In genomic region chr2:3656762-3657691, GRCh38 we compare ENCODE assay signal across 17 cellular contexts. TPM values are rescaled to one million over a fixed set of nuclear protein-coding genes. Genes with fewer than 3 reads are reported as not detected.
DNase-seq lines count a peak whose midpoint lies in the region; TF ChIP-seq lines count a peak whose summit lies in the region.
"Had no signal": no experiment of that assay in that cellular context is flagged by ENCODE, and none has a peak within 500 bp of the region (broad histone marks: within the 10 kb centered on the region; RNA-seq: fewer than 3 reads in every experiment).

No MANE protein-coding gene starts in this region.

- H2BK12ac ChIP-seq in neuronal stem cell (ENCODE audit: low read length): peak overlapping the region; percentile 59

- no peak overlapping the region for H3K4me2 ChIP-seq in neuronal stem cell (ENCODE audit: insufficient read depth, low read length, poor library complexity, severe bottlenecking)

- no peaks in the 10 kb centered on the region for H3K27me3 ChIP-seq in neuronal stem cell (ENCODE audit: control insufficient read depth in 3 of 3, insufficient read depth in 3 of 3, low read depth in 1 of 3, low read length in 3 of 3)

- no peaks in the 10 kb centered on the region for H3K79me1 ChIP-seq in neuronal stem cell (ENCODE audit: low read depth, low read length)

- intact Hi-C loops in posterior vena cava (cut with DNase I): loop anchor here in 1 of 2 donors (1.0 kb wide), 1 partner anchor 11 kb away; no protein-coding TSS in a partner anchor

- H3K4ac ChIP-seq in neuronal stem cell (ENCODE audit: low read length): no peak overlapping the region

- no peak overlapping the region for H3K4me3 ChIP-seq in choroid plexus epithelial cell (ENCODE audit: low read depth, low read length)
- H3K4me3 ChIP-seq in neuronal stem cell (ENCODE audit: low read length in 2 of 2): no peak overlapping the region
- H3K4me3 ChIP-seq: SK-N-MC had no signal

- peak; percentile 57 for DNase-seq in GM10248 (ENCODE audit: extremely low spot score)
- peak; percentile 90 for DNase-seq in NCI-H510A (lab: John Stamatoyannopoulos, UW)
- DNase-seq in choroid plexus epithelial cell (ENCODE audit: low read depth): peak; percentile 74
- no peak for DNase-seq in neuronal stem cell (ENCODE audit: low spot score)
- no peak for DNase-seq in posterior vena cava (ENCODE audit: low spot score)
- no peak for DNase-seq in RWPE1 (ENCODE audit: low spot score)
- DNase-seq in effector CD8-positive, alpha-beta T cell (lab: John Stamatoyannopoulos, UW): no peak
- DNase-seq in GOT3 (lab: John Stamatoyannopoulos, UW): no peak
- DNase-seq: DMS153; foreskin fibroblast; mammary epithelial cell; NCI-H187; stimulated activated CD4-positive, alpha-beta T cell treated with anti-CD3 and anti-CD28 coated beads, Interleukin-12 subunit alpha, Interleukin-12 subunit beta, amount 100 ng/mL, for 4 hours; stimulated activated naive CD4-positive, alpha-beta T cell treated with Interleukin-2 at 50 U/mL for 16 hours had no signal

- no peaks in the 10 kb centered on the region for H3K36me3 ChIP-seq in neuronal stem cell (replicated peaks in 1 of 2; ENCODE audit: control insufficient read depth in 2 of 2, insufficient read depth in 2 of 2, low read length in 2 of 2)

- POLR2A ChIA-PET in GM10248 (lab: Yijun Ruan, JAX): no interaction called here
- POLR2A ChIA-PET in RWPE1 (lab: Yijun Ruan, JAX; ENCODE audit: low non-redundant PET): no interaction called here

- peaks cover 11 to 34% of the 10 kb centered on the region in 2 donors for H3K4me1 ChIP-seq in neuronal stem cell (ENCODE audit: control insufficient read depth in 2 of 2, insufficient read depth in 1 of 2, low read depth in 1 of 2, low read length in 2 of 2)

- H3K18ac ChIP-seq in neuronal stem cell (ENCODE audit: low read length): peak overlapping the region; percentile 80

- no peak overlapping the region for H3K14ac ChIP-seq in neuronal stem cell (ENCODE audit: low read length)

- H2AFZ ChIP-seq in neuronal stem cell (ENCODE audit: low read length): peak overlapping the region; percentile 72

- peaks cover 0 to 17% of the 10 kb centered on the region in 2 donors for H3K9me3 ChIP-seq in neuronal stem cell (replicated peaks in 1 of 2; ENCODE audit: control insufficient read depth in 2 of 2, insufficient read depth in 1 of 2, low read depth in 1 of 2, low read length in 2 of 2)

- peak overlapping the region; percentile 0 for H2BK15ac ChIP-seq in neuronal stem cell (ENCODE audit: low read length)

- no CpG with 5 or more reads among the region's 36 CpGs for WGBS in neuronal stem cell (ENCODE audit: extremely low coverage in 2 of 2, insufficient read length in 2 of 2, insufficient replicate concordance in 1 of 2), 2 donors

- H4K8ac ChIP-seq in neuronal stem cell (ENCODE audit: low read depth, low read length): no peak overlapping the region

- peak overlapping the region; percentile 33 for H3K9ac ChIP-seq in neuronal stem cell (ENCODE audit: low read depth, low read length, poor library complexity)

- H2BK5ac ChIP-seq in neuronal stem cell (ENCODE audit: low read length): no peak overlapping the region

- CTCF ChIA-PET in GM10248 (lab: Yijun Ruan, JAX): interaction anchor here (0.9 to 1.9 kb wide), 4 partner anchors 9 to 234 kb away, joined by 3 to 5 read pairs (median 3); no protein-coding TSS in a partner anchor
- CTCF ChIA-PET in RWPE1 (lab: Yijun Ruan, JAX): interaction anchor here (0.6 to 0.8 kb wide), 3 partner anchors 18 to 354 kb away, joined by 3 read pairs; no protein-coding TSS in a partner anchor

- H3K27ac ChIP-seq in neuronal stem cell (replicated peaks; ENCODE audit: low read length) (no peak overlapping the region), RWPE1 (no peak overlapping the region)
- H3K27ac ChIP-seq: SK-N-MC had no signal

- H3K23ac ChIP-seq in neuronal stem cell (ENCODE audit: low read depth, low read length, poor library complexity): no peak overlapping the region

- TF ChIP-seq CTCF in GM10248 (IDR thresholded peaks at IDR 0.05; ENCODE audit: control extremely low read depth, extremely low read depth, low read depth, missing control alignments): no peak
- TF ChIP-seq CTCF in choroid plexus epithelial cell (conservative IDR thresholded peaks at IDR 0.05; ENCODE audit: low read depth, low read length): no peak
- no peak for TF ChIP-seq CTCF in RWPE1 (conservative IDR thresholded peaks at IDR 0.05; ENCODE audit: low read depth)

- H2BK120ac ChIP-seq in neuronal stem cell (ENCODE audit: low read depth, low read length): no peak overlapping the region

- H4K91ac ChIP-seq in neuronal stem cell (ENCODE audit: low read depth, low read length, poor library complexity): no peak overlapping the region

- H2AK5ac ChIP-seq in neuronal stem cell (ENCODE audit: low read depth, low read length): no peak overlapping the region

RNA-seq across cellular contexts. Expression of gene ALLC, which starts 1.0 kb away (rescaled TPM):
- polyA plus RNA-seq in neuronal stem cell (2013, experiment 1 of 2): not detected
- polyA plus RNA-seq in neuronal stem cell (2013, experiment 2 of 2): 0.08 TPM
- total RNA-seq in posterior vena cava: not detected
- total RNA-seq: activated CD8-positive, alpha-beta memory T cell treated with anti-CD3 and anti-CD28 coated beads for 36 hours; bronchial epithelial cell; mammary epithelial cell had no signal
- polyA plus RNA-seq: mammary epithelial cell had no signal

RNA-seq across cellular contexts. Expression of gene DCDC2C, which starts 46.3 kb away (rescaled TPM):
- not detected for polyA plus RNA-seq in neuronal stem cell (2013, experiment 1 of 2)
- not detected for polyA plus RNA-seq in neuronal stem cell (2013, experiment 2 of 2)
- not detected for total RNA-seq in posterior vena cava
- total RNA-seq: activated CD8-positive, alpha-beta memory T cell treated with anti-CD3 and anti-CD28 coated beads for 36 hours; bronchial epithelial cell; mammary epithelial cell had no signal
- polyA plus RNA-seq: mammary epithelial cell had no signal

Comparison
In these comparisons a context has a peak if more than half of its experiments do, and no peak if none do; other contexts are left out.
1. DNase-seq: peak in GM10248 (single experiment), NCI-H510A (single experiment) and choroid plexus epithelial cell (single experiment); none in neuronal stem cell (single experiment), posterior vena cava (single experiment), RWPE1 (single experiment), effector CD8-positive, alpha-beta T cell (single experiment) and GOT3 (single experiment).